ENCODE assay signal across 7 cellular contexts in genomic region chr5:2120361-2120760, GRCh38.
"Had no signal": no experiment of that assay in that cellular context is flagged by ENCODE, and none has a peak within 500 bp of the region (broad histone marks: within the 10 kb centered on the region; RNA-seq: fewer than 3 reads in every experiment).

No MANE protein-coding gene starts in this region.

- H3K27ac Mint-ChIP-seq: GM23338, H9 had no signal

- FAIRE-seq: H1, H54, K562 had no signal

- H3K4me3 Mint-ChIP-seq: GM23338, H9 had no signal

- DNase-seq: H9, HCEC 1CT, IMR-90 had no signal

- H3K4me1 Mint-ChIP-seq: GM23338 had no signal

- ATAC-seq: GM23338, K562 had no signal
